ENCODE assay signal across 17 cellular contexts in the genomic region with DNA sequence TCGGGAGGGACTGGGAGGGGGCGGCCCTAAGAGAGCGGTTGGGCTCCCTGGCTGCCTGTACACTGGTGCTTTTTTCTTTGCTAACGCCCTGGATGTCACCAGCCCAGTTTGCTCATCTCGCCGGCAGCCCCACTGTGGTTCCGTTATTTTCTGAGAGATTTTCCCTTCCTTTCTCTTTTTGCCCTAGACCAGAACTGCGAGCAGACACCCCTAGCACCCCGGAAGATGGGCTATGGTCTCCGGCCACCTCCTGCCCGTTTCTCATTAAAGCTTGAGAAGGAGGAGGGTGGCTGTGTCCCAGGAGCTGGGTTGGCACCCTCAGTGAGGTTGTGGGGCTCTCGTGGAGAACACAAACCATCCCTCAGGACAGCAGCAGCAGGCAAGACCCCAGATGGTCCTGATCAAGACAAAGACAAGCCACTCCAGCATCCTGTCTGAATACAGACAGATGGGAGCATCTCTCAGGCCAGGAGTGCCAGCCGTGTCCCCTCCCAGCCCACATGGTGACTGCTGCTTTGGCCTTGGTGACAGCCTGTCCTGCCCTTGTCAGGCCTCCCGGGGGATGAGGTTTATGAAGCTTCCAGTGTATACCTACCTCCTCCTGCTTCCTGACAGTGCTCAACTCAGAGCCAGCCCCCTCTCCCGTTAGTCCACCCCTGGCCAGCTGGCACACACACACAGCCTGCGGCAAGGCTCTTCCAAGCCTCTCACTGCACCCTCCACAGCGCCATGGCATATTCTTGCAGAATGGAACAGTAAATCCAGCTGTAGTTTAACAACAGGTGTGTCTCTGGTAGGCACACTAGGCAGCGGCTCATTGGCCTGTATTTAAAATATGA.
DNase-seq lines count a peak whose midpoint lies in the region; ATAC-seq and TF ChIP-seq lines count a peak whose summit lies in the region.
"Had no signal": no experiment of that assay in that cellular context is flagged by ENCODE, and none has a peak within 500 bp of the region (broad histone marks: within the 10 kb centered on the region; RNA-seq: fewer than 3 reads in every experiment).

No MANE protein-coding gene starts in this region.

- H3K27me3 Mint-ChIP-seq in natural killer cell (ENCODE audit: low read depth in 2 of 2) (peaks cover 9 to 23% of the 10 kb centered on the region in 2 donors), osteocyte (ENCODE audit: unreplicated experiment) (peaks cover 15% of the 10 kb centered on the region)
- H3K27me3 Mint-ChIP-seq in natural killer cell treated with Interleukin-12 subunit alpha and Interleukin-12 subunit beta and Interleukin-15 and Interleukin-18, amount 100 ng/mL, for 72 hours: peaks cover 5 to 7% of the 10 kb centered on the region in 2 donors

- TF ChIP-seq CTCF in natural killer cell (IDR thresholded peaks at IDR 0.05): no peak
- TF ChIP-seq CTCF in choroid plexus epithelial cell (conservative IDR thresholded peaks at IDR 0.05; ENCODE audit: low read depth, low read length): no peak
- no peak for TF ChIP-seq CTCF in osteocyte (IDR thresholded peaks at IDR 0.05)
- TF ChIP-seq CTCF in GM13976 (IDR thresholded peaks at IDR 0.05; ENCODE audit: borderline replicate concordance, control extremely low read depth, extremely low read depth, insufficient read depth, missing control alignments): no peak

- H3K4me3 Mint-ChIP-seq in natural killer cell (peak overlapping the region; percentile 1), osteocyte (ENCODE audit: unreplicated experiment) (no peak overlapping the region)
- H3K4me3 Mint-ChIP-seq in natural killer cell treated with Interleukin-12 subunit alpha and Interleukin-12 subunit beta and Interleukin-15 and Interleukin-18, amount 100 ng/mL, for 72 hours: no peak overlapping the region

- H3K4me3 ChIP-seq in choroid plexus epithelial cell (ENCODE audit: low read depth, low read length): no peak overlapping the region
- H3K4me3 ChIP-seq: MG63 had no signal

- no peak for DNase-seq in natural killer cell
- no peak for DNase-seq in natural killer cell treated with Interleukin-12 subunit alpha and Interleukin-12 subunit beta and Interleukin-15 and Interleukin-18, amount 100 ng/mL, for 72 hours (ENCODE audit: low spot score)
- DNase-seq in choroid plexus epithelial cell (ENCODE audit: low read depth): peak; percentile 6
- DNase-seq in osteocyte (ENCODE audit: extremely low spot score, unreplicated experiment): peak; percentile 67
- DNase-seq in GM13976 (ENCODE audit: low spot score): no peak
- DNase-seq in stimulated activated CD4-positive, alpha-beta T cell treated with anti-CD3 and anti-CD28 coated beads, Interleukin-4, amount 100 ng/mL, for 4 hours: no peak
- no peak for DNase-seq in activated CD4-positive, CD25-positive, alpha-beta regulatory T cell (lab: John Stamatoyannopoulos, UW)
- DNase-seq: activated CD4-positive, alpha-beta T cell treated with anti-CD3 and anti-CD28 coated beads for 4 hours; brain microvascular endothelial cell; COR-L47; MG63; NCI-H2029 treated with DMSO at 0.1 percent for 48 hours; T1000 had no signal

- ATAC-seq in natural killer cell: no peak
- ATAC-seq in natural killer cell treated with Interleukin-12 subunit alpha and Interleukin-12 subunit beta and Interleukin-15 and Interleukin-18, amount 100 ng/mL, for 72 hours: no peak
- no peak for ATAC-seq in HG03095 (IDR thresholded peaks at IDR 0.05; ENCODE audit: unreplicated experiment)
- ATAC-seq: Panc1 had no signal

- H3K9me3 Mint-ChIP-seq in natural killer cell: no peaks in the 10 kb centered on the region
- no peaks in the 10 kb centered on the region for H3K9me3 Mint-ChIP-seq in natural killer cell treated with Interleukin-12 subunit alpha and Interleukin-12 subunit beta and Interleukin-15 and Interleukin-18, amount 100 ng/mL, for 72 hours
- no peaks in the 10 kb centered on the region for H3K9me3 Mint-ChIP-seq in osteocyte (ENCODE audit: unreplicated experiment)
- H3K9me3 Mint-ChIP-seq: immature natural killer cell, nephron progenitor cell had no signal

- in situ Hi-C loops in GM13976 (cut with MboI; ENCODE audit: low sequenced_read_pairs, unreplicated experiment): no loop called here

- intact Hi-C loops in natural killer cell (cut with micrococcal nuclease): no loop called here

- H3K36me3 Mint-ChIP-seq in natural killer cell (no peaks in the 10 kb centered on the region), osteocyte (ENCODE audit: unreplicated experiment) (no peaks in the 10 kb centered on the region)
- no peaks in the 10 kb centered on the region for H3K36me3 Mint-ChIP-seq in natural killer cell treated with Interleukin-12 subunit alpha and Interleukin-12 subunit beta and Interleukin-15 and Interleukin-18, amount 100 ng/mL, for 72 hours
- H3K36me3 Mint-ChIP-seq: immature natural killer cell had no signal

- H3K4me1 Mint-ChIP-seq in natural killer cell: peaks cover 7 to 21% of the 10 kb centered on the region in 2 donors
- H3K4me1 Mint-ChIP-seq in natural killer cell treated with Interleukin-12 subunit alpha and Interleukin-12 subunit beta and Interleukin-15 and Interleukin-18, amount 100 ng/mL, for 72 hours (ENCODE audit: low read depth in 2 of 2): peaks cover 11 to 16% of the 10 kb centered on the region in 2 donors
- peaks cover 20% of the 10 kb centered on the region for H3K4me1 Mint-ChIP-seq in osteocyte (ENCODE audit: unreplicated experiment)

- no peak overlapping the region for H3K27ac Mint-ChIP-seq in natural killer cell
- H3K27ac Mint-ChIP-seq in natural killer cell treated with Interleukin-12 subunit alpha and Interleukin-12 subunit beta and Interleukin-15 and Interleukin-18, amount 100 ng/mL, for 72 hours: no peak overlapping the region
- H3K27ac Mint-ChIP-seq in osteocyte (ENCODE audit: unreplicated experiment): no peak overlapping the region
- H3K27ac Mint-ChIP-seq: immature natural killer cell, nephron progenitor cell had no signal

Comparison
In these comparisons a context has a peak if more than half of its experiments do, and no peak if none do; other contexts are left out.
1. DNase-seq: peak in choroid plexus epithelial cell (single experiment) and osteocyte (single experiment); none in natural killer cell (single experiment), natural killer cell treated with Interleukin-12 subunit alpha and Interleukin-12 subunit beta and Interleukin-15 and Interleukin-18, amount 100 ng/mL, for 72 hours (single experiment), GM13976 (single experiment), stimulated activated CD4-positive, alpha-beta T cell treated with anti-CD3 and anti-CD28 coated beads, Interleukin-4, amount 100 ng/mL, for 4 hours (0 of 2) and activated CD4-positive, CD25-positive, alpha-beta regulatory T cell (0 of 4).